1 cellular context compared by ENCODE assay signal in genomic region chr13:98479496-98480003, GRCh38.
TF ChIP-seq lines count a peak whose summit lies in the region.

No MANE protein-coding gene starts in this region.

TF ChIP-seq in WTC11, 78 proteins besides CTCF, POLR2A, EP300 and RAD21 (continued from another document):
- TF ChIP-seq MAX (CRISPR knock-in tag; IDR thresholded peaks at IDR 0.05) (no peak), USF1 (CRISPR knock-in tag; IDR thresholded peaks at IDR 0.05) (no peak), SMAD4 (CRISPR knock-in tag; IDR thresholded peaks at IDR 0.05) (no peak), GRHL2 (CRISPR knock-in tag; IDR thresholded peaks at IDR 0.05; ENCODE audit: insufficient replicate concordance, severe bottlenecking) (no peak), ZNF138 (CRISPR knock-in tag; conservative IDR thresholded peaks at IDR 0.05) (no peak)
- TF ChIP-seq, protein P1, sequence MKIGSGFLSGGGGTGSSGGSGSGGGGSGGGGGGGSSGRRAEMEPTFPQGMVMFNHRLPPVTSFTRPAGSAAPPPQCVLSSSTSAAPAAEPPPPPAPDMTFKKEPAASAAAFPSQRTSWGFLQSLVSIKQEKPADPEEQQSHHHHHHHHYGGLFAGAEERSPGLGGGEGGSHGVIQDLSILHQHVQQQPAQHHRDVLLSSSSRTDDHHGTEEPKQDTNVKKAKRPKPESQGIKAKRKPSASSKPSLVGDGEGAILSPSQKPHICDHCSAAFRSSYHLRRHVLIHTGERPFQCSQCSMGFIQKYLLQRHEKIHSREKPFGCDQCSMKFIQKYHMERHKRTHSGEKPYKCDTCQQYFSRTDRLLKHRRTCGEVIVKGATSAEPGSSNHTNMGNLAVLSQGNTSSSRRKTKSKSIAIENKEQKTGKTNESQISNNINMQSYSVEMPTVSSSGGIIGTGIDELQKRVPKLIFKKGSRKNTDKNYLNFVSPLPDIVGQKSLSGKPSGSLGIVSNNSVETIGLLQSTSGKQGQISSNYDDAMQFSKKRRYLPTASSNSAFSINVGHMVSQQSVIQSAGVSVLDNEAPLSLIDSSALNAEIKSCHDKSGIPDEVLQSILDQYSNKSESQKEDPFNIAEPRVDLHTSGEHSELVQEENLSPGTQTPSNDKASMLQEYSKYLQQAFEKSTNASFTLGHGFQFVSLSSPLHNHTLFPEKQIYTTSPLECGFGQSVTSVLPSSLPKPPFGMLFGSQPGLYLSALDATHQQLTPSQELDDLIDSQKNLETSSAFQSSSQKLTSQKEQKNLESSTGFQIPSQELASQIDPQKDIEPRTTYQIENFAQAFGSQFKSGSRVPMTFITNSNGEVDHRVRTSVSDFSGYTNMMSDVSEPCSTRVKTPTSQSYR (CRISPR knock-in tag; IDR thresholded peaks at IDR 0.05), result no peak
- TF ChIP-seq, protein P2, sequence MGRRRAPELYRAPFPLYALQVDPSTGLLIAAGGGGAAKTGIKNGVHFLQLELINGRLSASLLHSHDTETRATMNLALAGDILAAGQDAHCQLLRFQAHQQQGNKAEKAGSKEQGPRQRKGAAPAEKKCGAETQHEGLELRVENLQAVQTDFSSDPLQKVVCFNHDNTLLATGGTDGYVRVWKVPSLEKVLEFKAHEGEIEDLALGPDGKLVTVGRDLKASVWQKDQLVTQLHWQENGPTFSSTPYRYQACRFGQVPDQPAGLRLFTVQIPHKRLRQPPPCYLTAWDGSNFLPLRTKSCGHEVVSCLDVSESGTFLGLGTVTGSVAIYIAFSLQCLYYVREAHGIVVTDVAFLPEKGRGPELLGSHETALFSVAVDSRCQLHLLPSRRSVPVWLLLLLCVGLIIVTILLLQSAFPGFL (CRISPR knock-in tag; IDR thresholded peaks at IDR 0.05; ENCODE audit: borderline replicate concordance), result no peak
- TF ChIP-seq, protein P3, sequence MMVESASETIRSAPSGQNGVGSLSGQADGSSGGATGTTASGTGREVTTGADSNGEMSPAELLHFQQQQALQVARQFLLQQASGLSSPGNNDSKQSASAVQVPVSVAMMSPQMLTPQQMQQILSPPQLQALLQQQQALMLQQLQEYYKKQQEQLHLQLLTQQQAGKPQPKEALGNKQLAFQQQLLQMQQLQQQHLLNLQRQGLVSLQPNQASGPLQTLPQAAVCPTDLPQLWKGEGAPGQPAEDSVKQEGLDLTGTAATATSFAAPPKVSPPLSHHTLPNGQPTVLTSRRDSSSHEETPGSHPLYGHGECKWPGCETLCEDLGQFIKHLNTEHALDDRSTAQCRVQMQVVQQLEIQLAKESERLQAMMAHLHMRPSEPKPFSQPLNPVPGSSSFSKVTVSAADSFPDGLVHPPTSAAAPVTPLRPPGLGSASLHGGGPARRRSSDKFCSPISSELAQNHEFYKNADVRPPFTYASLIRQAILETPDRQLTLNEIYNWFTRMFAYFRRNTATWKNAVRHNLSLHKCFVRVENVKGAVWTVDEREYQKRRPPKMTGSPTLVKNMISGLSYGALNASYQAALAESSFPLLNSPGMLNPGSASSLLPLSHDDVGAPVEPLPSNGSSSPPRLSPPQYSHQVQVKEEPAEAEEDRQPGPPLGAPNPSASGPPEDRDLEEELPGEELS (CRISPR knock-in tag; IDR thresholded peaks at IDR 0.05), result no peak
